1 cellular context compared by ENCODE assay signal in genomic region chr2:176638167-176639015, GRCh38.
TF ChIP-seq lines count a peak whose summit lies in the region.

No MANE protein-coding gene starts in this region.

TF ChIP-seq in A549, 52 proteins besides CTCF, POLR2A, EP300 and RAD21 (continued from another document):
- TF ChIP-seq REST (IDR thresholded peaks at IDR 0.05) (no peak), ZSCAN20 (CRISPR knock-in tag; IDR thresholded peaks at IDR 0.05) (no peak), JUNB (IDR thresholded peaks at IDR 0.05) (no peak), ZC3H11A (IDR thresholded peaks at IDR 0.05) (no peak), FOXS1 (CRISPR knock-in tag; IDR thresholded peaks at IDR 0.05) (no peak), MYC (IDR thresholded peaks at IDR 0.05; ENCODE audit: borderline replicate concordance, low read length) (peak; percentile 76; the same call in 1 of the 2 replicates), FOSL2 (IDR thresholded peaks at IDR 0.05) (no peak), FOSL2 (CRISPR knock-in tag; IDR thresholded peaks at IDR 0.05) (no peak), SMC3 (IDR thresholded peaks at IDR 0.05) (peak; percentile 94), CBX2 (IDR thresholded peaks at IDR 0.05; ENCODE audit: borderline replicate concordance, low read depth) (no peak), MAFK (IDR thresholded peaks at IDR 0.05; ENCODE audit: partially characterized antibody) (no peak), RFX5 (IDR thresholded peaks at IDR 0.05) (no peak), HMGXB4 (CRISPR knock-in tag; IDR thresholded peaks at IDR 0.05; ENCODE audit: borderline replicate concordance) (no peak), MAZ (IDR thresholded peaks at IDR 0.05; ENCODE audit: borderline replicate concordance, low read depth, low read length) (no peak), CBX8 (IDR thresholded peaks at IDR 0.05) (no peak), ATOH8 (CRISPR knock-in tag; IDR thresholded peaks at IDR 0.05; ENCODE audit: low read depth) (no peak), BCL3 (IDR thresholded peaks at IDR 0.05) (no peak), MAX (IDR thresholded peaks at IDR 0.05) (no peak), BHLHE40 (IDR thresholded peaks at IDR 0.05; ENCODE audit: low read depth, low read length) (no peak), RNF2 (IDR thresholded peaks at IDR 0.05; ENCODE audit: borderline replicate concordance, low read depth) (no peak), CHD2 (IDR thresholded peaks at IDR 0.05; ENCODE audit: low read length, partially characterized antibody) (no peak), GATA3 (IDR thresholded peaks at IDR 0.05; ENCODE audit: borderline replicate concordance) (no peak)
